Comparison of ENCODE assay signal across 1 cellular context in the genomic region with DNA sequence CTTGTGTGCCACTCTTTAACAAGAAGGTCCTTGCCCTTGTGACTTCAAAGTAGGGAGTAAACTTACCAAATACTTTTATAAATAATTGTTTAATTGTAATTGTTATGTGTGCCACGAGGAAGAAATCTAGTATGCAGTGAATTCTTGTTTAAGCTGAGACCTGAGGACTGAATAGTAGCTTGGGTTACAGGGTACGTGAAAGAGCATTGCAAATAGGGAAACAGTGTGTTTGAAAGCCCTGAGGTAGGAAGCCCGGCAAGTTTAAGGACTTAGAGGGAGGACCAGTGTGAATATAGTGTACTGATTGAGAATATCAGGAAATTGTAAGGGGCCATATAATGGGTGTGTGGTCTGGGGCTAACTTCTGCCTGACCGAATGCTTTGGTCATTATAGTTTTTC.
TF ChIP-seq lines count a peak whose summit lies in the region.

No MANE protein-coding gene starts in this region.

TF ChIP-seq in WTC11, 78 proteins besides CTCF, POLR2A, EP300 and RAD21 (continued from another document):
- no peak for TF ChIP-seq AFF4 (CRISPR knock-in tag; IDR thresholded peaks at IDR 0.05; ENCODE audit: borderline replicate concordance)
- TF ChIP-seq ZNF532 (CRISPR knock-in tag; IDR thresholded peaks at IDR 0.05; ENCODE audit: borderline replicate concordance): no peak
- no peak for TF ChIP-seq OVOL2 (CRISPR knock-in tag; IDR thresholded peaks at IDR 0.05; ENCODE audit: borderline replicate concordance)
- no peak for TF ChIP-seq ESRRA (CRISPR knock-in tag; IDR thresholded peaks at IDR 0.05; ENCODE audit: borderline replicate concordance)
- TF ChIP-seq ERG (CRISPR knock-in tag; IDR thresholded peaks at IDR 0.05): no peak
- no peak for TF ChIP-seq IRF1 (CRISPR knock-in tag; IDR thresholded peaks at IDR 0.05)
- no peak for TF ChIP-seq MLX (CRISPR knock-in tag; IDR thresholded peaks at IDR 0.05)
- no peak for TF ChIP-seq TEAD1 (CRISPR knock-in tag; IDR thresholded peaks at IDR 0.05)
